1 cellular context compared by ENCODE assay signal in genomic region chr9:133149130-133150015, GRCh38.
A peak's percentile ranks its signal among the peaks of the same experiment; 100 is the strongest.
TF ChIP-seq lines count a peak whose summit lies in the region.

No MANE protein-coding gene starts in this region.

TF ChIP-seq in HEK293, 187 proteins besides CTCF, POLR2A, EP300 and RAD21 (continued from another document):
- peak; percentile 97 for TF ChIP-seq PRDM10 (tag by site-specific recombination; IDR thresholded peaks at IDR 0.05)
- peak; percentile 60 for TF ChIP-seq ZXDB (tag by site-specific recombination; IDR thresholded peaks at IDR 0.05)
- no peak for TF ChIP-seq TCF7L2 (IDR thresholded peaks at IDR 0.05; ENCODE audit: borderline replicate concordance, low read depth, low read length)
- 0 out of 2 replicates have a peak, but pooled peaks have one; percentile 40 for TF ChIP-seq ZNF610 (tag by site-specific recombination; IDR thresholded peaks at IDR 0.05; ENCODE audit: borderline replicate concordance)
- peak; percentile 79 for TF ChIP-seq ZNF600 (tag by site-specific recombination; IDR thresholded peaks at IDR 0.05)
- TF ChIP-seq ZIC2 (tag by site-specific recombination; IDR thresholded peaks at IDR 0.05) = peak; percentile 86
- no peak for TF ChIP-seq ZNF169 (tag by site-specific recombination; IDR thresholded peaks at IDR 0.05)
- peak; percentile 70; the same call in 1 of the 2 replicates for TF ChIP-seq ZBTB7A (tag by site-specific recombination; IDR thresholded peaks at IDR 0.05; ENCODE audit: low read depth)
- no peak for TF ChIP-seq ZNF548 (tag by site-specific recombination; IDR thresholded peaks at IDR 0.05)
- peak; percentile 72 for TF ChIP-seq ZNF341 (tag by site-specific recombination; IDR thresholded peaks at IDR 0.05; ENCODE audit: low read depth)
- TF ChIP-seq ZNF354C (tag by site-specific recombination; IDR thresholded peaks at IDR 0.05; ENCODE audit: borderline replicate concordance, low read depth) = no peak
- TF ChIP-seq PRDM1 (tag by site-specific recombination; IDR thresholded peaks at IDR 0.05) = no peak
- TF ChIP-seq INSM2 (tag by site-specific recombination; IDR thresholded peaks at IDR 0.05) = peak; percentile 52; the same call in 1 of the 2 replicates
- TF ChIP-seq ZNF335 (tag by site-specific recombination; conservative IDR thresholded peaks at IDR 0.05) = peak; percentile 94
- TF ChIP-seq ZNF501 (tag by site-specific recombination; IDR thresholded peaks at IDR 0.05) = peak; percentile 78
- TF ChIP-seq ZNF24 (tag by site-specific recombination; IDR thresholded peaks at IDR 0.05) = peak; percentile 29; the same call in 1 of the 2 replicates
- peak; percentile 64; the same call in 1 of the 2 replicates for TF ChIP-seq ZNF785 (tag by site-specific recombination; IDR thresholded peaks at IDR 0.05)
- TF ChIP-seq KLF10 (tag by site-specific recombination; IDR thresholded peaks at IDR 0.05) = peak; percentile 54; the same call in 1 of the 2 replicates
- no peak for TF ChIP-seq PRDM4 (tag by site-specific recombination; IDR thresholded peaks at IDR 0.05)
- peak; percentile 26; the same call in 1 of the 2 replicates for TF ChIP-seq REST (tag by site-specific recombination; IDR thresholded peaks at IDR 0.05)
- TF ChIP-seq ZBTB26 (tag by site-specific recombination; optimal IDR thresholded peaks at IDR 0.05) = peak; percentile 94
- no peak for TF ChIP-seq ZNF701 (tag by site-specific recombination; IDR thresholded peaks at IDR 0.05)
- TF ChIP-seq YY1 (tag by site-specific recombination; IDR thresholded peaks at IDR 0.05) = peak; percentile 15; the same call in 1 of the 2 replicates
- no peak for TF ChIP-seq ZNF624 (tag by site-specific recombination; IDR thresholded peaks at IDR 0.05)
- no peak for TF ChIP-seq ZNF37A (tag by site-specific recombination; IDR thresholded peaks at IDR 0.05)
- TF ChIP-seq ZNF558 (tag by site-specific recombination; IDR thresholded peaks at IDR 0.05) = no peak
- no peak for TF ChIP-seq ZNF324 (tag by site-specific recombination; IDR thresholded peaks at IDR 0.05)
- TF ChIP-seq ZNF112 (tag by site-specific recombination; IDR thresholded peaks at IDR 0.05) = no peak
- TF ChIP-seq ZNF621 (tag by site-specific recombination; IDR thresholded peaks at IDR 0.05) = no peak
- no peak for TF ChIP-seq ZNF549 (tag by site-specific recombination; IDR thresholded peaks at IDR 0.05)
